In the genomic region with DNA sequence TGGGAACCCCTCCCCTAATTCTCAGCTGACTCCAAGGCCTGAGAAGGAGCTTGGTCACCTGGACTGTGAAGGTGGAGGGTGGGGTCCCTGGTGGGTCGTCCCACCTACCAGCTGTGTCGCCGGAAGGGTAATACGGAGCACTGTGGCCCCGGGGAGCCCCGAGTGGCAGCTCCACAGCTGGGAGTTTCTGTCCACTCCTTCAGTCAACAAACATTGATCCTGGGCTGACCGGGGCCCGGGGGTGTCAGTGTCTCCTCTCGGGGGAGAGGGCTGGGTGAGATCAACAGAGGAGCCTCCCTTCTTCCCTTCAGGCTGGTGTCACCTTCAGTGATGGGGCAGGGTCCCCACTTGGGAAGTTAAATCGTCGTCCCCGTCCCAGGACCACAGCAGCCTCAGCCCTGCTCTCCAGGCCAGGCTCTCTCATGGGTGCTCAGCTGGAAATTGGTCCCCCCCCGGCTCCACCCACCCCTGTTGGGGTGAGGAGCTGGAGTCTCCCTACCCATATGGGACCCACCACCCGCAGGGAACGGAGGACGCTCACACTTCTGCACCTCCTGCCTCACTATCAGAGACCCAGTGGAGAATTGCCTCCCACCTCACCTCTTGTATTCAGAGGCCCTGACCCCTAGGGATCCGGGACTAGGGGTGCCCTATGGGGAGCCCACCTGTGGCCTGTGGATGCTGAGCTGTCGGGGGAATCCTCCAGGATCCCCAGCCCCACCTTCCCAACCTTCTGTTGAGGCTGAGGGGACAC, we compare ENCODE assay signal across 1 cellular context.
TF ChIP-seq lines count a peak whose summit lies in the region.

No MANE protein-coding gene starts in this region.

TF ChIP-seq in HepG2, 621 proteins besides CTCF, POLR2A, EP300 and RAD21:
- no peak for TF ChIP-seq RERE (CRISPR knock-in tag; IDR thresholded peaks at IDR 0.05; ENCODE audit: low read depth)
- TF ChIP-seq NFIC (IDR thresholded peaks at IDR 0.05; ENCODE audit: low read length): no peak
- TF ChIP-seq NRL (CRISPR knock-in tag; IDR thresholded peaks at IDR 0.05; ENCODE audit: borderline replicate concordance): 0 out of 2 replicates have a peak, but pooled peaks have one; percentile 58
